In genomic region chr13:21458457-21458815, GRCh38 we compare ENCODE assay signal across 8 cellular contexts.
DNase-seq lines count a peak whose midpoint lies in the region; TF ChIP-seq lines count a peak whose summit lies in the region.

No MANE protein-coding gene starts in this region.

- peak overlapping the region; percentile 98 for H3K4me3 ChIP-seq in GM12864 (ENCODE audit: low read depth, low read length)
- H3K4me3 ChIP-seq in HEK293 (ENCODE audit: low read depth, low read length) = peak overlapping the region; percentile 96
- peak overlapping the region; percentile 89 to 96 for H3K4me3 ChIP-seq in muscle layer of duodenum (ENCODE audit: low read depth in 1 of 2, low read length in 2 of 2)
- peak overlapping the region; percentile 72 to 99 (median 96) for H3K4me3 ChIP-seq in subcutaneous abdominal adipose tissue (ENCODE audit: low read depth in 1 of 5, low read length in 5 of 5)

- CTCF ChIA-PET in HEK293 (lab: Yijun Ruan, JAX) = interaction anchor here (0.6 to 1.5 kb wide), 6 partner anchors 18 to 638 kb away, joined by 3 to 5 read pairs (median 4); no protein-coding TSS in a partner anchor

- no peak for TF ChIP-seq CTCF in GM12864 (IDR thresholded peaks at IDR 0.05; ENCODE audit: low read depth, low read length, missing control alignments)
- no peak for TF ChIP-seq CTCF in HEK293 (tag by site-specific recombination; IDR thresholded peaks at IDR 0.05)

- no peaks in the 10 kb centered on the region for H3K36me3 ChIP-seq in HEK293 (ENCODE audit: control insufficient read depth in 2 of 2, insufficient read depth in 1 of 2, low read length in 2 of 2)
- H3K36me3 ChIP-seq in muscle layer of duodenum (ENCODE audit: control insufficient read depth in 1 of 2, insufficient read depth in 2 of 2, low read length in 2 of 2) = no peaks in the 10 kb centered on the region
- H3K36me3 ChIP-seq in subcutaneous abdominal adipose tissue (ENCODE audit: control insufficient read depth in 5 of 5, insufficient read depth in 5 of 5, low read length in 5 of 5) = no peaks in the 10 kb centered on the region

- H3K9ac ChIP-seq in subcutaneous abdominal adipose tissue (ENCODE audit: low read length in 5 of 5) = peak overlapping the region; percentile 12 to 88 (median 80)

- POLR2A ChIA-PET in HEK293 (lab: Yijun Ruan, JAX) = interaction anchor here (1.3 kb wide), 1 partner anchor 160 kb away, joined by 4 read pairs; no protein-coding TSS in a partner anchor

- H3K27me3 ChIP-seq in muscle layer of duodenum (ENCODE audit: low read depth, low read length) = no peaks in the 10 kb centered on the region
- H3K27me3 ChIP-seq in subcutaneous abdominal adipose tissue (ENCODE audit: control insufficient read depth in 5 of 5, insufficient read depth in 4 of 5, low read length in 5 of 5) = no peaks in the 10 kb centered on the region

- peak overlapping the region; percentile 93 for H3K27ac ChIP-seq in HEK293 (ENCODE audit: extremely low read depth, low read depth, low read length)
- H3K27ac ChIP-seq in muscle layer of duodenum (ENCODE audit: low read length) = peak overlapping the region; percentile 62
- peak overlapping the region; percentile 50 for H3K27ac ChIP-seq in subcutaneous abdominal adipose tissue (ENCODE audit: low read depth, low read length)

- H3K4me1 ChIP-seq in HEK293 (ENCODE audit: control insufficient read depth, insufficient read depth, low read length) = no peaks in the 10 kb centered on the region
- H3K4me1 ChIP-seq in muscle layer of duodenum (ENCODE audit: control insufficient read depth in 1 of 2, insufficient read depth in 2 of 2, low read length in 2 of 2) = peaks cover 0 to 12% of the 10 kb centered on the region in 2 donors
- H3K4me1 ChIP-seq in subcutaneous abdominal adipose tissue (ENCODE audit: control insufficient read depth in 5 of 5, insufficient read depth in 5 of 5, low read length in 5 of 5) = peaks cover 0 to 16% (median 12%) of the 10 kb centered on the region in 5 donors

- no peaks in the 10 kb centered on the region for H3K9me3 ChIP-seq in HEK293 (ENCODE audit: control insufficient read depth, insufficient read depth, low read depth, low read length)
- H3K9me3 ChIP-seq in muscle layer of duodenum (ENCODE audit: control insufficient read depth in 1 of 2, low read length in 2 of 2) = no peaks in the 10 kb centered on the region
- H3K9me3 ChIP-seq in subcutaneous abdominal adipose tissue (ENCODE audit: control insufficient read depth in 5 of 5, low read length in 5 of 5) = no peaks in the 10 kb centered on the region

- DNase-seq in GM12864 (ENCODE audit: low read depth) (no peak), NCI-H1105 treated with DMSO at 0.1 percent for 48 hours (lab: John Stamatoyannopoulos, UW) (peak; percentile 44), OCI-M2 (lab: John Stamatoyannopoulos, UW; ENCODE audit: unreplicated experiment) (no peak)
- DNase-seq in activated CD4-positive, alpha-beta T cell treated with anti-CD3 and anti-CD28 coated beads, Interleukin-2, amount 50 U/mL, for 1 hour = peak; percentile 41
- DNase-seq in effector CD8-positive, alpha-beta T cell (lab: John Stamatoyannopoulos, UW) = peak; percentile 16

TF ChIP-seq in HEK293, 187 proteins besides CTCF, POLR2A, EP300 and RAD21 (continues in another document):
- no peak; the same call in 1 of the 2 replicates for TF ChIP-seq FEZF1 (tag by site-specific recombination; IDR thresholded peaks at IDR 0.05)
- no peak for TF ChIP-seq ZNF48 (tag by site-specific recombination; IDR thresholded peaks at IDR 0.05)
- peak; percentile 90 for TF ChIP-seq SCRT2 (tag by site-specific recombination; IDR thresholded peaks at IDR 0.05)
- 0 out of 2 replicates have a peak, but pooled peaks have one; percentile 4 for TF ChIP-seq KLF8 (tag by site-specific recombination; IDR thresholded peaks at IDR 0.05)
- no peak for TF ChIP-seq ZNF302 (tag by site-specific recombination; IDR thresholded peaks at IDR 0.05; ENCODE audit: low read depth)
- peak; percentile 26; the same call in 1 of the 2 replicates for TF ChIP-seq KLF9 (tag by site-specific recombination; IDR thresholded peaks at IDR 0.05; ENCODE audit: low read depth)
- no peak for TF ChIP-seq ZNF37A (tag by site-specific recombination; IDR thresholded peaks at IDR 0.05)
- no peak for TF ChIP-seq ZNF248 (tag by site-specific recombination; IDR thresholded peaks at IDR 0.05)
- TF ChIP-seq, protein P1, sequence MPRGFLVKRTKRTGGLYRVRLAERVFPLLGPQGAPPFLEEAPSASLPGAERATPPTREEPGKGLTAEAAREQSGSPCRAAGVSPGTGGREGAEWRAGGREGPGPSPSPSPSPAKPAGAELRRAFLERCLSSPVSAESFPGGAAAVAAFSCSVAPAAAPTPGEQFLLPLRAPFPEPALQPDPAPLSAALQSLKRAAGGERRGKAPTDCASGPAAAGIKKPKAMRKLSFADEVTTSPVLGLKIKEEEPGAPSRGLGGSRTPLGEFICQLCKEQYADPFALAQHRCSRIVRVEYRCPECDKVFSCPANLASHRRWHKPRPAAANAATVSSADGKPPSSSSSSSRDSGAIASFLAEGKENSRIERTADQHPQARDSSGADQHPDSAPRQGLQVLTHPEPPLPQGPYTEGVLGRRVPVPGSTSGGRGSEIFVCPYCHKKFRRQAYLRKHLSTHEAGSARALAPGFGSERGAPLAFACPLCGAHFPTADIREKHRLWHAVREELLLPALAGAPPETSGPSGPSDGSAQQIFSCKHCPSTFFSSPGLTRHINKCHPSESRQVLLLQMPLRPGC (tag by site-specific recombination; IDR thresholded peaks at IDR 0.05) = no peak
- no peak for TF ChIP-seq HOXC10 (CRISPR knock-in tag; IDR thresholded peaks at IDR 0.05)
- peak; percentile 83 for TF ChIP-seq ZNF335 (tag by site-specific recombination; conservative IDR thresholded peaks at IDR 0.05)
- no peak for TF ChIP-seq ZNF140 (tag by site-specific recombination; IDR thresholded peaks at IDR 0.05)
- TF ChIP-seq ZNF837 (tag by site-specific recombination; IDR thresholded peaks at IDR 0.05) = no peak
- no peak for TF ChIP-seq ZNF549 (tag by site-specific recombination; IDR thresholded peaks at IDR 0.05)
- TF ChIP-seq ZNF596 (tag by site-specific recombination; IDR thresholded peaks at IDR 0.05) = no peak
- no peak for TF ChIP-seq SETDB1 (IDR thresholded peaks at IDR 0.05; ENCODE audit: insufficient read length, low read length)
- no peak for TF ChIP-seq ZNF423 (tag by site-specific recombination; IDR thresholded peaks at IDR 0.05)
- TF ChIP-seq ZNF350 (tag by site-specific recombination; IDR thresholded peaks at IDR 0.05) = no peak
- no peak for TF ChIP-seq ZNF24 (tag by site-specific recombination; IDR thresholded peaks at IDR 0.05)
- TF ChIP-seq KLF1 (tag by site-specific recombination; IDR thresholded peaks at IDR 0.05) = no peak
- no peak for TF ChIP-seq BCL11B (tag by site-specific recombination; IDR thresholded peaks at IDR 0.05; ENCODE audit: low read depth)
- no peak for TF ChIP-seq ZNF670 (tag by site-specific recombination; IDR thresholded peaks at IDR 0.05; ENCODE audit: low read depth)
- no peak for TF ChIP-seq ZBTB1 (tag by site-specific recombination; IDR thresholded peaks at IDR 0.05)
- no peak for TF ChIP-seq ZNF362 (tag by site-specific recombination; IDR thresholded peaks at IDR 0.05)
- TF ChIP-seq ZNF610 (tag by site-specific recombination; IDR thresholded peaks at IDR 0.05; ENCODE audit: borderline replicate concordance) = no peak
- no peak for TF ChIP-seq ZNF23 (tag by site-specific recombination; IDR thresholded peaks at IDR 0.05; ENCODE audit: borderline replicate concordance)
- no peak for TF ChIP-seq PRDM6 (tag by site-specific recombination; IDR thresholded peaks at IDR 0.05)
- TF ChIP-seq ZNF266 (tag by site-specific recombination; IDR thresholded peaks at IDR 0.05; ENCODE audit: low read depth) = no peak

Comparison
In these comparisons a context has a peak if more than half of its experiments do, and no peak if none do; other contexts are left out.
1. DNase-seq: peak in NCI-H1105 treated with DMSO at 0.1 percent for 48 hours (single experiment), activated CD4-positive, alpha-beta T cell treated with anti-CD3 and anti-CD28 coated beads, Interleukin-2, amount 50 U/mL, for 1 hour (single experiment) and effector CD8-positive, alpha-beta T cell (single experiment); none in GM12864 (single experiment) and OCI-M2 (single experiment).
2. Peak in every context shown above with its lines, with median percentiles within 50 percentile points of each other: H3K4me3 ChIP-seq and H3K27ac ChIP-seq.